In the genomic region with DNA sequence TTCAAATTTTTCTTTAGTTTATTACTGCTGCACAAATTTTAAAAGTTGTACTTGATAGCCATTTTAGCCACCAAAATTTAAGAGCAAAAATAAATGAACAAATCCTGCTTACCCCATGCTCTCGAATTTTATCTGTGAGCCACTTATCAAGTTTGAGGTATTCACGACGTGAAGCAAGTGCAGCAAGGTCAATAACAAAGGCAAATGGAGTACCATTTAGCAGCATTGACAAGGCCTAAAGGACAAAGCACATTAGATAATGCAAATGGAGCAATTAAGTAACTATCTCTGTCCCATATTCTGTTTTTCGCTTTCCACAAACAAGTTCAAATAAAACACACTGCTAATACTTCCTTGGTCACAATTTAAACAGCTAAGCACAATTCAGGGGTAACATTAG, we compare ENCODE assay signal across 13 cellular contexts. TPM values are rescaled to one million over a fixed set of nuclear protein-coding genes. Genes with fewer than 3 reads are reported as not detected.
DNase-seq lines count a peak whose midpoint lies in the region; ATAC-seq and TF ChIP-seq lines count a peak whose summit lies in the region.
"Had no signal": no experiment of that assay in that cellular context is flagged by ENCODE, and none has a peak within 500 bp of the region (broad histone marks: within the 10 kb centered on the region; RNA-seq: fewer than 3 reads in every experiment).

No MANE protein-coding gene starts in this region.

- H3K9me3 ChIP-seq in right atrium auricular region (no peaks in the 10 kb centered on the region), PC-9 (ENCODE audit: insufficient read depth, low read depth) (no peaks in the 10 kb centered on the region), left ventricle myocardium inferior (replicated peaks) (no peaks in the 10 kb centered on the region), sigmoid colon (no peaks in the 10 kb centered on the region)
- H3K9me3 ChIP-seq: BE2C, Caco-2, HAP-1 had no signal

- no peak for TF ChIP-seq EP300 in sigmoid colon (IDR thresholded peaks at IDR 0.05)

- H3K4me1 ChIP-seq in right atrium auricular region (peaks cover 0 to 6% of the 10 kb centered on the region in 2 donors), PC-9 (replicated peaks; ENCODE audit: insufficient read depth) (no peaks in the 10 kb centered on the region), left ventricle myocardium inferior (peaks cover 40% of the 10 kb centered on the region), sigmoid colon (no peaks in the 10 kb centered on the region)
- H3K4me1 ChIP-seq: BE2C, Caco-2, HAP-1 had no signal

- peaks cover 95% of the 10 kb centered on the region for H3K36me3 ChIP-seq in right atrium auricular region
- peaks cover 62% of the 10 kb centered on the region for H3K36me3 ChIP-seq in PC-9 (ENCODE audit: low read depth)
- H3K36me3 ChIP-seq in left ventricle myocardium inferior, result peaks cover 100% of the 10 kb centered on the region
- H3K36me3 ChIP-seq in sigmoid colon, result peaks cover 30 to 100% (median 76%) of the 10 kb centered on the region in 4 donors

- no peak overlapping the region for H3K4me2 ChIP-seq in PC-9

- H3K9me2 ChIP-seq in PC-9 (ENCODE audit: insufficient read depth), result no peaks in the 10 kb centered on the region

- no peak overlapping the region for H3K4me3 ChIP-seq in right atrium auricular region
- no peak overlapping the region for H3K4me3 ChIP-seq in PC-9
- no peak overlapping the region for H3K4me3 ChIP-seq in left ventricle myocardium inferior
- no peak overlapping the region for H3K4me3 ChIP-seq in sigmoid colon
- H3K4me3 ChIP-seq: GM23248, HAP-1 had no signal

- H3F3A ChIP-seq in PC-9 (ENCODE audit: insufficient read depth, low read depth), result peaks cover 47% of the 10 kb centered on the region

- no peak overlapping the region for H2AFZ ChIP-seq in PC-9
- H2AFZ ChIP-seq: GM23248 had no signal

- H3K27ac ChIP-seq in right atrium auricular region, result peak overlapping the region in 1 of 2 donors; percentile 23
- 0 out of 2 replicates have a peak overlapping the region, but pooled peaks have one; percentile 9 for H3K27ac ChIP-seq in PC-9
- peak overlapping the region; percentile 81 for H3K27ac ChIP-seq in left ventricle myocardium inferior (replicated peaks)
- no peak overlapping the region for H3K27ac ChIP-seq in sigmoid colon
- H3K27ac ChIP-seq: GM23248 had no signal

- DNase-seq in Right ventricle myocardium superior (no peak), right atrium auricular region (ENCODE audit: low spot score) (no peak), PC-9 (no peak), left ventricle myocardium inferior (no peak), Ammon's horn (ENCODE audit: low spot score) (no peak), sigmoid colon (no peak)
- DNase-seq: BE2C; C1 segment of cervical spinal cord; Caco-2; CD4-positive, CD25-positive, alpha-beta regulatory T cell; GM23248 had no signal

- intact Hi-C loops in Right ventricle myocardium superior (cut with DNase I), result loop anchor here (5.0 kb wide), 1 partner anchor 43 kb away; no protein-coding TSS in a partner anchor
- intact Hi-C loops in PC-9 (cut with micrococcal nuclease; ENCODE audit: unreplicated experiment), result no loop called here
- intact Hi-C loops in left ventricle myocardium inferior (cut with micrococcal nuclease), result no loop called here
- intact Hi-C loops in sigmoid colon (cut with DNase I), result no loop called here

- no peak for TF ChIP-seq CTCF in right atrium auricular region (IDR thresholded peaks at IDR 0.05)
- TF ChIP-seq CTCF in PC-9 (conservative IDR thresholded peaks at IDR 0.05), result no peak
- no peak for TF ChIP-seq CTCF in left ventricle myocardium inferior (IDR thresholded peaks at IDR 0.05; ENCODE audit: borderline replicate concordance)
- no peak for TF ChIP-seq CTCF in sigmoid colon (IDR thresholded peaks at IDR 0.05)

- CTCF ChIA-PET in PC-9 (lab: Charles Lee), result no interaction called here

- ATAC-seq in Right ventricle myocardium superior (ENCODE audit: poor library complexity), result peak; percentile 43
- ATAC-seq: HepG2 had no signal

- no TSS peak for BruUV-seq in PC-9 (replicated peaks; lab: Mats Ljungman, UMichigan)

- 89 to 96% methylated on average over 4 of the region's 4 CpGs for WGBS in sigmoid colon, 2 donors

- no peak for TF ChIP-seq POLR2A in sigmoid colon (IDR thresholded peaks at IDR 0.05)

- H3K79me2 ChIP-seq in PC-9 (ENCODE audit: low read depth), result 0 out of 2 replicates have a peak, but pooled peaks cover 3% of the 10 kb centered on the region

- H3K27me3 ChIP-seq in right atrium auricular region (no peaks in the 10 kb centered on the region), PC-9 (ENCODE audit: insufficient read depth, low read depth) (no peaks in the 10 kb centered on the region), left ventricle myocardium inferior (ENCODE audit: low read depth) (no peaks in the 10 kb centered on the region), sigmoid colon (no peaks in the 10 kb centered on the region)
- H3K27me3 ChIP-seq: BE2C had no signal

- peaks cover 18% of the 10 kb centered on the region; the same call in 1 of the 2 replicates for H4K20me1 ChIP-seq in PC-9 (ENCODE audit: insufficient read depth)

- POLR2A ChIA-PET in PC-9 (lab: Charles Lee; ENCODE audit: unreplicated experiment), result no interaction called here

RNA-seq across cellular contexts. Expression of gene CNOT1, which starts 54.7 kb away (rescaled TPM):
- total RNA-seq in Right ventricle myocardium superior (68.3 TPM), right atrium auricular region (10 to 100 TPM; 54.3 to 63.2 TPM), PC-9 (2021) (141 and 233 TPM in 2 replicates), left ventricle myocardium inferior (64.1 TPM), sigmoid colon (100 to 1,000 TPM in 1 of 4 donors, 10 to 100 TPM in 3; 70.1 to 112 (median 84.2) TPM)
- polyA plus RNA-seq in sigmoid colon, result 100 to 1,000 TPM in 1 of 3 donors, 10 to 100 TPM in 2; 61.3 to 110 (median 65.0) TPM

RNA-seq across cellular contexts. Expression of gene SETD6, which starts 59.6 kb away (rescaled TPM):
- total RNA-seq in Right ventricle myocardium superior (14.4 TPM), right atrium auricular region (10 to 100 TPM; 11.9 to 12.9 TPM), PC-9 (2021) (19.2 and 21.4 TPM in 2 replicates), left ventricle myocardium inferior (16.8 TPM), sigmoid colon (10 to 100 TPM; 15.5 to 23.5 (median 19.9) TPM)
- polyA plus RNA-seq in sigmoid colon, result 10 to 100 TPM in 1 of 3 donors, 1 to 10 TPM in 2; 3.6 to 11.6 (median 4.6) TPM

Comparison
In these comparisons a context has a peak if more than half of its experiments do, and no peak if none do; other contexts are left out.
1. H3K27ac ChIP-seq: peak in PC-9 (single experiment) and left ventricle myocardium inferior (single experiment); none in sigmoid colon (0 of 4).